ENCODE assay signal across 1 cellular context in the genomic region with DNA sequence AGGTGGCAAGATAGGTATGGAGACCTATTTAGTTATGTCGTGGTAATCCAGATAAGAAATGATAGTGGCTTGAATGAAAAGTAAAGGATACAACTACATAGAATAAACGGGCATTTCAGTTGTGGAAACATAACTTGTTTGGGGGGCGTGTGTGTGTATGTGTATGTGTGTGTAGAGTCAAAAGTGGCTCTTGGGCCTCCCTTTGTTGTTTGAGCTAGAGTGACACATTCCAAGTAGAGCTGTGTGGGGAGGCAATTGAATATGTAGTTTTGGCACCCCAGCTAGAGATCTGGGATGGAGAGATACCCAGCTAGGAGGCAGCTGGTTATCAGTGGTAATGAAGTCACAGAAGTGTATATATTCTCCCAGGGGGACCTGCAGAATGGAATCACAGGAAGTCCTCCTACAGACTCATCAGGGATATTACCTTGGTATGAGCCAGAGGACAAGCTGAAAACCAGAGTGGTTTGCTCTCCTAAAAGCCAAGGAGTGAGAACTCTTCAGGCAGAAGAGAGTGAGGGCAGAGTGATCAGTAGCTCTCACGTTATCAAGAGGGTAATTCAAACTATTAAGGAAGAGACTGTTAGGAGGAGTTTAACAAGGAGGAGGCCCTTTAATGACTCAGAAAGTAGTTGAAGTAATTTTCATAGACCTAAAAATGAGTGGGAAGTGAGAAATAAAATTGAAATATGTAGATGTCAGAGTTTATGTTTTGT.
TF ChIP-seq lines count a peak whose summit lies in the region.

No MANE protein-coding gene starts in this region.

TF ChIP-seq in K562, 482 proteins besides CTCF, POLR2A, EP300 and RAD21 (continued from another document and continues in another):
- TF ChIP-seq ZNF583 (CRISPR knock-in tag; IDR thresholded peaks at IDR 0.05) (no peak), PTTG1 (tag; IDR thresholded peaks at IDR 0.05; ENCODE audit: low read depth) (no peak), ZNF79 (CRISPR knock-in tag; IDR thresholded peaks at IDR 0.05; ENCODE audit: low read depth) (no peak), OTX1 (CRISPR knock-in tag; IDR thresholded peaks at IDR 0.05) (no peak), GATA2 (CRISPR knock-in tag; IDR thresholded peaks at IDR 0.05) (peak; percentile 96), HOMEZ (CRISPR knock-in tag; IDR thresholded peaks at IDR 0.05) (no peak), ZBTB17 (CRISPR knock-in tag; IDR thresholded peaks at IDR 0.05) (peak; percentile 79; the same call in 1 of the 2 replicates), TBL1XR1 (IDR thresholded peaks at IDR 0.05; ENCODE audit: low read length in 2 of 2) (peak; percentile 81 to 85; a peak in 3 of 4 replicates), ESRRA (IDR thresholded peaks at IDR 0.05; ENCODE audit: borderline replicate concordance, low read depth) (no peak), ZNF695 (CRISPR knock-in tag; IDR thresholded peaks at IDR 0.05) (no peak), NELFE (IDR thresholded peaks at IDR 0.05; ENCODE audit: insufficient read depth, insufficient read length) (no peak), GTF2A2 (tag; IDR thresholded peaks at IDR 0.05) (no peak), KHSRP (IDR thresholded peaks at IDR 0.05) (no peak), ZNF431 (CRISPR knock-in tag; IDR thresholded peaks at IDR 0.05) (no peak), STAG1 (CRISPR knock-in tag; IDR thresholded peaks at IDR 0.05; ENCODE audit: borderline replicate concordance) (no peak), PHF20 (IDR thresholded peaks at IDR 0.05; ENCODE audit: partially characterized antibody) (no peak), ATF4 (CRISPR knock-in tag; IDR thresholded peaks at IDR 0.05) (no peak; the same call in 1 of the 2 replicates), ZNF586 (CRISPR knock-in tag; conservative IDR thresholded peaks at IDR 0.05) (no peak), SAFB (IDR thresholded peaks at IDR 0.05; ENCODE audit: borderline replicate concordance, low read depth, low read length) (no peak), ARID3A (IDR thresholded peaks at IDR 0.05; ENCODE audit: borderline replicate concordance, low read depth, low read length) (peak; percentile 89; the same call in 1 of the 2 replicates), DDX20 (tag; IDR thresholded peaks at IDR 0.05; ENCODE audit: low read depth) (no peak), NR4A1 (CRISPR knock-in tag; IDR thresholded peaks at IDR 0.05) (no peak), NR4A1 (tag; IDR thresholded peaks at IDR 0.05) (0 out of 2 replicates have a peak, but pooled peaks have one; percentile 13), KAT8 (IDR thresholded peaks at IDR 0.05; ENCODE audit: low read depth) (no peak), ZNF274 (IDR thresholded peaks at IDR 0.05; ENCODE audit: borderline replicate concordance, low read depth, low read length) (no peak), FOSL1 (tag; conservative IDR thresholded peaks at IDR 0.05) (peak; percentile 63)
- TF ChIP-seq, protein P1, sequence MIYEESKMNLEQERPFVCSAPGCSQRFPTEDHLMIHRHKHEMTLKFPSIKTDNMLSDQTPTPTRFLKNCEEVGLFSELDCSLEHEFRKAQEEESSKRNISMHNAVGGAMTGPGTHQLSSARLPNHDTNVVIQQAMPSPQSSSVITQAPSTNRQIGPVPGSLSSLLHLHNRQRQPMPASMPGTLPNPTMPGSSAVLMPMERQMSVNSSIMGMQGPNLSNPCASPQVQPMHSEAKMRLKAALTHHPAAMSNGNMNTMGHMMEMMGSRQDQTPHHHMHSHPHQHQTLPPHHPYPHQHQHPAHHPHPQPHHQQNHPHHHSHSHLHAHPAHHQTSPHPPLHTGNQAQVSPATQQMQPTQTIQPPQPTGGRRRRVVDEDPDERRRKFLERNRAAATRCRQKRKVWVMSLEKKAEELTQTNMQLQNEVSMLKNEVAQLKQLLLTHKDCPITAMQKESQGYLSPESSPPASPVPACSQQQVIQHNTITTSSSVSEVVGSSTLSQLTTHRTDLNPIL (CRISPR knock-in tag; IDR thresholded peaks at IDR 0.05) = no peak
- TF ChIP-seq, protein P2, sequence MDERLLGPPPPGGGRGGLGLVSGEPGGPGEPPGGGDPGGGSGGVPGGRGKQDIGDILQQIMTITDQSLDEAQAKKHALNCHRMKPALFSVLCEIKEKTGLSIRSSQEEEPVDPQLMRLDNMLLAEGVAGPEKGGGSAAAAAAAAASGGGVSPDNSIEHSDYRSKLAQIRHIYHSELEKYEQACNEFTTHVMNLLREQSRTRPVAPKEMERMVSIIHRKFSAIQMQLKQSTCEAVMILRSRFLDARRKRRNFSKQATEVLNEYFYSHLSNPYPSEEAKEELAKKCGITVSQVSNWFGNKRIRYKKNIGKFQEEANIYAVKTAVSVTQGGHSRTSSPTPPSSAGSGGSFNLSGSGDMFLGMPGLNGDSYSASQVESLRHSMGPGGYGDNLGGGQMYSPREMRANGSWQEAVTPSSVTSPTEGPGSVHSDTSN (CRISPR knock-in tag; IDR thresholded peaks at IDR 0.05; ENCODE audit: low read depth) = no peak
- TF ChIP-seq, protein P2 (tag; conservative IDR thresholded peaks at IDR 0.05; ENCODE audit: low read depth) = no peak
- TF ChIP-seq, protein P3, sequence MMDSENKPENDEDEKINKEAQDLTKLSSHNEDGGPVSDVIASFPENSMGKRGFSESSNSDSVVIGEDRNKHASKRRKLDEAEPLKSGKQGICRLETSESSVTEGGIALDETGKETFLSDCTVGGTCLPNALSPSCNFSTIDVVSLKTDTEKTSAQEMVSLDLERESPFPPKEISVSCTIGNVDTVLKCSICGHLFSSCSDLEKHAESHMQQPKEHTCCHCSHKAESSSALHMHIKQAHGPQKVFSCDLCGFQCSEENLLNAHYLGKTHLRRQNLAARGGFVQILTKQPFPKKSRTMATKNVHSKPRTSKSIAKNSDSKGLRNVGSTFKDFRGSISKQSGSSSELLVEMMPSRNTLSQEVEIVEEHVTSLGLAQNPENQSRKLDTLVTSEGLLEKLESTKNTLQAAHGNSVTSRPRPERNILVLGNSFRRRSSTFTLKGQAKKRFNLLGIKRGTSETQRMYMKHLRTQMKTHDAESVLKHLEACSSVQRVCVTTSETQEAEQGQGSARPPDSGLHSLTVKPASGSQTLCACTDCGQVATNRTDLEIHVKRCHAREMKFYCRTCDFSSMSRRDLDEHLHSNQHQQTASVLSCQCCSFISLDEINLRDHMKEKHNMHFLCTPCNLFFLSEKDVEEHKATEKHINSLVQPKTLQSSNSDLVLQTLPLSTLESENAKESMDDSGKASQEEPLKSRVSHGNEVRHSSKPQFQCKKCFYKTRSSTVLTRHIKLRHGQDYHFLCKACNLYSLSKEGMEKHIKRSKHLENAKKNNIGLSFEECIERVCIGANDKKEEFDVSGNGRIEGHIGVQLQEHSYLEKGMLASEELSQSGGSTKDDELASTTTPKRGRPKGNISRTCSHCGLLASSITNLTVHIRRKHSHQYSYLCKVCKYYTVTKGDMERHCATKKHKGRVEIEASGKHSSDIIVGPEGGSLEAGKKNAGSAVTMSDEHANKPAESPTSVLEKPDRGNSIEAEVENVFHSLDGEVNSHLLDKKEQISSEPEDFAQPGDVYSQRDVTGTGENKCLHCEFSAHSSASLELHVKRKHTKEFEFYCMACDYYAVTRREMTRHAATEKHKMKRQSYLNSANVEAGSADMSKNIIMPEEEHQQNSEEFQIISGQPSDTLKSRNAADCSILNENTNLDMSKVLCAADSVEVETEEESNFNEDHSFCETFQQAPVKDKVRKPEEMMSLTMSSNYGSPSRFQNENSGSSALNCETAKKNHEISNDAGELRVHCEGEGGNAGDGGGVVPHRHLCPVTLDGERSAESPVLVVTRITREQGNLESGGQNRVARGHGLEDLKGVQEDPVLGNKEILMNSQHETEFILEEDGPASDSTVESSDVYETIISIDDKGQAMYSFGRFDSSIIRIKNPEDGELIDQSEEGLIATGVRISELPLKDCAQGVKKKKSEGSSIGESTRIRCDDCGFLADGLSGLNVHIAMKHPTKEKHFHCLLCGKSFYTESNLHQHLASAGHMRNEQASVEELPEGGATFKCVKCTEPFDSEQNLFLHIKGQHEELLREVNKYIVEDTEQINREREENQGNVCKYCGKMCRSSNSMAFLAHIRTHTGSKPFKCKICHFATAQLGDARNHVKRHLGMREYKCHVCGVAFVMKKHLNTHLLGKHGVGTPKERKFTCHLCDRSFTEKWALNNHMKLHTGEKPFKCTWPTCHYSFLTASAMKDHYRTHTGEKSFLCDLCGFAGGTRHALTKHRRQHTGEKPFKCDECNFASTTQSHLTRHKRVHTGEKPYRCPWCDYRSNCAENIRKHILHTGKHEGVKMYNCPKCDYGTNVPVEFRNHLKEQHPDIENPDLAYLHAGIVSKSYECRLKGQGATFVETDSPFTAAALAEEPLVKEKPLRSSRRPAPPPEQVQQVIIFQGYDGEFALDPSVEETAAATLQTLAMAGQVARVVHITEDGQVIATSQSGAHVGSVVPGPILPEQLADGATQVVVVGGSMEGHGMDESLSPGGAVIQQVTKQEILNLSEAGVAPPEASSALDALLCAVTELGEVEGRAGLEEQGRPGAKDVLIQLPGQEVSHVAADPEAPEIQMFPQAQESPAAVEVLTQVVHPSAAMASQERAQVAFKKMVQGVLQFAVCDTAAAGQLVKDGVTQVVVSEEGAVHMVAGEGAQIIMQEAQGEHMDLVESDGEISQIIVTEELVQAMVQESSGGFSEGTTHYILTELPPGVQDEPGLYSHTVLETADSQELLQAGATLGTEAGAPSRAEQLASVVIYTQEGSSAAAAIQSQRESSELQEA (IDR thresholded peaks at IDR 0.05; ENCODE audit: low read depth) = no peak
- TF ChIP-seq, protein P4, sequence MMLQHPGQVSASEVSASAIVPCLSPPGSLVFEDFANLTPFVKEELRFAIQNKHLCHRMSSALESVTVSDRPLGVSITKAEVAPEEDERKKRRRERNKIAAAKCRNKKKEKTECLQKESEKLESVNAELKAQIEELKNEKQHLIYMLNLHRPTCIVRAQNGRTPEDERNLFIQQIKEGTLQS (IDR thresholded peaks at IDR 0.05) = peak; percentile 49; the same call in 1 of the 2 replicates
- TF ChIP-seq, protein P4 (CRISPR knock-in tag; conservative IDR thresholded peaks at IDR 0.05) = no peak
- TF ChIP-seq, protein P5, sequence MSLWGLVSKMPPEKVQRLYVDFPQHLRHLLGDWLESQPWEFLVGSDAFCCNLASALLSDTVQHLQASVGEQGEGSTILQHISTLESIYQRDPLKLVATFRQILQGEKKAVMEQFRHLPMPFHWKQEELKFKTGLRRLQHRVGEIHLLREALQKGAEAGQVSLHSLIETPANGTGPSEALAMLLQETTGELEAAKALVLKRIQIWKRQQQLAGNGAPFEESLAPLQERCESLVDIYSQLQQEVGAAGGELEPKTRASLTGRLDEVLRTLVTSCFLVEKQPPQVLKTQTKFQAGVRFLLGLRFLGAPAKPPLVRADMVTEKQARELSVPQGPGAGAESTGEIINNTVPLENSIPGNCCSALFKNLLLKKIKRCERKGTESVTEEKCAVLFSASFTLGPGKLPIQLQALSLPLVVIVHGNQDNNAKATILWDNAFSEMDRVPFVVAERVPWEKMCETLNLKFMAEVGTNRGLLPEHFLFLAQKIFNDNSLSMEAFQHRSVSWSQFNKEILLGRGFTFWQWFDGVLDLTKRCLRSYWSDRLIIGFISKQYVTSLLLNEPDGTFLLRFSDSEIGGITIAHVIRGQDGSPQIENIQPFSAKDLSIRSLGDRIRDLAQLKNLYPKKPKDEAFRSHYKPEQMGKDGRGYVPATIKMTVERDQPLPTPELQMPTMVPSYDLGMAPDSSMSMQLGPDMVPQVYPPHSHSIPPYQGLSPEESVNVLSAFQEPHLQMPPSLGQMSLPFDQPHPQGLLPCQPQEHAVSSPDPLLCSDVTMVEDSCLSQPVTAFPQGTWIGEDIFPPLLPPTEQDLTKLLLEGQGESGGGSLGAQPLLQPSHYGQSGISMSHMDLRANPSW (CRISPR knock-in tag; IDR thresholded peaks at IDR 0.05) = no peak
- TF ChIP-seq, protein P6, sequence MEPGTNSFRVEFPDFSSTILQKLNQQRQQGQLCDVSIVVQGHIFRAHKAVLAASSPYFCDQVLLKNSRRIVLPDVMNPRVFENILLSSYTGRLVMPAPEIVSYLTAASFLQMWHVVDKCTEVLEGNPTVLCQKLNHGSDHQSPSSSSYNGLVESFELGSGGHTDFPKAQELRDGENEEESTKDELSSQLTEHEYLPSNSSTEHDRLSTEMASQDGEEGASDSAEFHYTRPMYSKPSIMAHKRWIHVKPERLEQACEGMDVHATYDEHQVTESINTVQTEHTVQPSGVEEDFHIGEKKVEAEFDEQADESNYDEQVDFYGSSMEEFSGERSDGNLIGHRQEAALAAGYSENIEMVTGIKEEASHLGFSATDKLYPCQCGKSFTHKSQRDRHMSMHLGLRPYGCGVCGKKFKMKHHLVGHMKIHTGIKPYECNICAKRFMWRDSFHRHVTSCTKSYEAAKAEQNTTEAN (CRISPR knock-in tag; IDR thresholded peaks at IDR 0.05) = no peak
